Comparison of ENCODE assay signal across 8 cellular contexts in the genomic region with DNA sequence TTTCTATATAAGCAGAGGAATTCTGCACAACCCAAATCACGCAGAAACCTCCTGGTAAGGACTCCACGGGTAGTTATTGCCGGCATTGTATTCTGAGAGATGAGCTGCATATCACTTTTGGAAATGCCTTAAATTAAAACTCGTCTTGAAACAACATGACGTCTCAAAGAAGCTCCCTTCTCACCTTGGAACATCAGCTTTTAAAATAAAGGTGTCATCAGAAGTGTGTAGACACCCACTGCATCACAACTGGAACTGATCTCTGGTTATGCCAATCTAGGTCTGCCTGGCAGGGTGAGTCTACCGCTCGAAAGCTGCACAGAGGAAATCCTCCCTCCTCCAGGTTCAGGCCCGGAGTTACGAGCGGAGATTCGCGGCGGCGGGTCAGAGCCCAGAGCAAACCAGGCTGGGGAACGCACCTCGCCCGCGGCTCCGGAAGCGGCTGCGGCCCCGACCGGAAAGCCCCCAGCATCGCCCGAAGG. TPM values are rescaled to one million over a fixed set of nuclear protein-coding genes. Genes with fewer than 3 reads are reported as not detected.
DNase-seq lines count a peak whose midpoint lies in the region; ATAC-seq and TF ChIP-seq lines count a peak whose summit lies in the region.

No MANE protein-coding gene starts in this region.

- peak overlapping the region; percentile 70 for H3K4me3 ChIP-seq in GM12865 (ENCODE audit: low read depth, low read length)

- intact Hi-C loops in Right ventricle myocardium superior (cut with DNase I) = loop anchor here (10.0 kb wide), 2 partner anchors 208 to 328 kb away; no protein-coding TSS in a partner anchor
- intact Hi-C loops in sciatic nerve (cut with DNase I) = no loop called here
- intact Hi-C loops in posterior cingulate gyrus (cut with DNase I) = loop anchor here (2.0 to 10.0 kb wide), 5 partner anchors 62 to 520 kb away; no protein-coding TSS in a partner anchor

- H3K9me3 Mint-ChIP-seq in T-helper 2 cell treated with Interferon-gamma antibody and Interleukin-4, amounts not matched to agents 5 μg/mL and 100 μg/mL, for 36 hours = no peaks in the 10 kb centered on the region

- H3K4me3 Mint-ChIP-seq in T-helper 2 cell treated with Interferon-gamma antibody and Interleukin-4, amounts not matched to agents 5 μg/mL and 100 μg/mL, for 36 hours = peak overlapping the region; percentile 90

- ATAC-seq in HG02678 (IDR thresholded peaks at IDR 0.05; ENCODE audit: unreplicated experiment) (peak; percentile 19), Right ventricle myocardium superior (ENCODE audit: poor library complexity) (peak; percentile 37), sciatic nerve (peak; percentile 41)

- no peaks in the 10 kb centered on the region for H3K27me3 Mint-ChIP-seq in T-helper 2 cell treated with Interferon-gamma antibody and Interleukin-4, amounts not matched to agents 5 μg/mL and 100 μg/mL, for 36 hours (ENCODE audit: low read depth)

- peaks cover 50% of the 10 kb centered on the region for H3K4me1 Mint-ChIP-seq in T-helper 2 cell treated with Interferon-gamma antibody and Interleukin-4, amounts not matched to agents 5 μg/mL and 100 μg/mL, for 36 hours (ENCODE audit: low read depth)

- DNase-seq in GM12865 (ENCODE audit: low read depth) (no peak), Right ventricle myocardium superior (no peak), sciatic nerve (ENCODE audit: low spot score) (no peak), globus pallidus (ENCODE audit: low spot score) (no peak), posterior cingulate gyrus (no peak)
- DNase-seq in T-helper 2 cell treated with Interferon-gamma antibody and Interleukin-4, amounts not matched to agents 5 μg/mL and 100 μg/mL, for 36 hours (ENCODE audit: low spot score) = no peak
- no peak for DNase-seq in stimulated activated CD4-positive, alpha-beta T cell treated with anti-CD3 and anti-CD28 coated beads, Interleukin-1b, Interleukin-23, amount 100 ng/mL, for 48 hours

- peak overlapping the region; percentile 94 for H3K27ac Mint-ChIP-seq in T-helper 2 cell treated with Interferon-gamma antibody and Interleukin-4, amounts not matched to agents 5 μg/mL and 100 μg/mL, for 36 hours

- TF ChIP-seq CTCF in GM12865 (IDR thresholded peaks at IDR 0.05; ENCODE audit: insufficient read depth, low read depth, low read length, missing control alignments) = no peak

- H3K36me3 Mint-ChIP-seq in T-helper 2 cell treated with Interferon-gamma antibody and Interleukin-4, amounts not matched to agents 5 μg/mL and 100 μg/mL, for 36 hours (ENCODE audit: low read depth) = peaks cover 10% of the 10 kb centered on the region

RNA-seq across cellular contexts. Expression of gene SLC12A2, which starts 1.0 kb away (rescaled TPM):
- total RNA-seq in Right ventricle myocardium superior = 11.6 TPM
- 96.6 TPM for total RNA-seq in sciatic nerve
